Comparison of ENCODE assay signal across 19 cellular contexts in the genomic region with DNA sequence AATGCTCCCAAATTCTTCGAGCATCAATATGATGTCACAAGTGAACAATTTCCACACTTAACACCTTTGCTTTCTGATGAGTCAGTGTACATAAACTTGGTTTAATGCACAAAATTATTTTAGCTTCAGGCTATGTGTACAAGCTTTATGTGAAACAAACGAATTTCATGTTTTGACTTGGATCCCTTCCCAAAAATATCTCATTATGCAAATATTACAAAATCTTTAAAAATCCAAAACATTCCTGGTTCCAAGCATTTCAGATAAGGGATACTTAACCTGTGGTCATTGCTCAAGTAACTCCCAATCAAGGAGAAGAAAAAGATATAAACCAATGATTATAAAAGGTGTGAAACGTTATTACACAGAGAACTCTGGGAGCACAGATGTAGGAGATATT. TPM values are rescaled to one million over a fixed set of nuclear protein-coding genes. Genes with fewer than 3 reads are reported as not detected.
DNase-seq lines count a peak whose midpoint lies in the region; ATAC-seq and TF ChIP-seq lines count a peak whose summit lies in the region.
"Had no signal": no experiment of that assay in that cellular context is flagged by ENCODE, and none has a peak within 500 bp of the region (broad histone marks: within the 10 kb centered on the region; RNA-seq: fewer than 3 reads in every experiment).

No MANE protein-coding gene starts in this region.

- no peak overlapping the region for H3K4me3 Mint-ChIP-seq in MCF 10A (ENCODE audit: unreplicated experiment)
- no peak overlapping the region for H3K4me3 Mint-ChIP-seq in activated T-helper 17 cell treated with anti-CD3 and anti-CD28 coated beads, Interleukin-2, amount 50 U/mL, for 72 hours
- H3K4me3 Mint-ChIP-seq: IgD-negative memory B cell; stimulated activated naive CD8-positive, alpha-beta T cell treated with anti-CD3 and anti-CD28 coated beads, Interleukin-15, amount 100 ng/mL, for 72 hours had no signal

- H3K4me2 ChIP-seq in OCI-LY7 (ENCODE audit: low read length): no peak overlapping the region
- H3K4me2 ChIP-seq: hepatocyte had no signal

- no peaks in the 10 kb centered on the region for H3K27me3 ChIP-seq in breast epithelium
- H3K27me3 ChIP-seq: hepatocyte had no signal

- H3K36me3 ChIP-seq in breast epithelium: no peaks in the 10 kb centered on the region
- H3K36me3 ChIP-seq in OCI-LY7 (ENCODE audit: insufficient read depth, low read length): peaks cover 50% of the 10 kb centered on the region

- no peak overlapping the region for H3K4me3 ChIP-seq in breast epithelium
- H3K4me3 ChIP-seq in fibroblast of pulmonary artery (replicated peaks; ENCODE audit: low read depth, low read length): no peak overlapping the region
- H3K4me3 ChIP-seq in OCI-LY7 (ENCODE audit: low read depth, low read length, poor library complexity, severe bottlenecking): no peak overlapping the region
- H3K4me3 ChIP-seq: hepatocyte had no signal

- H3K27ac ChIP-seq in breast epithelium: no peak overlapping the region
- H3K27ac ChIP-seq in OCI-LY7 (ENCODE audit: low read depth, low read length, poor library complexity, severe bottlenecking): no peak overlapping the region
- H3K27ac ChIP-seq: hepatocyte had no signal

- intact Hi-C loops in MCF 10A (cut with micrococcal nuclease) (no loop called here), breast epithelium (cut with DNase I; ENCODE audit: low total_unique reads) (no loop called here), OCI-LY7 (cut with micrococcal nuclease; ENCODE audit: unreplicated experiment) (no loop called here)

- H3K27me3 Mint-ChIP-seq in MCF 10A (ENCODE audit: insufficient read depth, unreplicated experiment): no peaks in the 10 kb centered on the region
- no peaks in the 10 kb centered on the region for H3K27me3 Mint-ChIP-seq in activated T-helper 17 cell treated with anti-CD3 and anti-CD28 coated beads, Interleukin-2, amount 50 U/mL, for 72 hours
- H3K27me3 Mint-ChIP-seq: IgD-negative memory B cell; stimulated activated naive CD8-positive, alpha-beta T cell treated with anti-CD3 and anti-CD28 coated beads, Interleukin-15, amount 100 ng/mL, for 72 hours had no signal

- H4K20me1 ChIP-seq in OCI-LY7 (ENCODE audit: insufficient read depth, low read length): peaks cover 6% of the 10 kb centered on the region; the same call in 1 of the 2 replicates

- no peak overlapping the region for H2AFZ ChIP-seq in OCI-LY7 (ENCODE audit: low read length)
- H2AFZ ChIP-seq: hepatocyte had no signal

- H3K79me2 ChIP-seq in OCI-LY7 (ENCODE audit: insufficient read depth, low read depth, low read length): peaks cover 49% of the 10 kb centered on the region; the same call in 1 of the 2 replicates

- DNase-seq in MCF 10A (ENCODE audit: unreplicated experiment): peak; percentile 73
- no peak for DNase-seq in breast epithelium (ENCODE audit: low spot score in 2 of 2)
- DNase-seq in fibroblast of pulmonary artery (ENCODE audit: low read depth): peak; percentile 56
- no peak for DNase-seq in OCI-LY7 (ENCODE audit: low spot score)
- no peak for DNase-seq in superior temporal gyrus (ENCODE audit: extremely low spot score)
- DNase-seq: activated CD4-positive, alpha-beta T cell treated with anti-CD3 and anti-CD28 coated beads for 48 hours; cerebellar nuclear complex; left colon; NCI-H1105; SIG-M5; stimulated activated naive CD8-positive, alpha-beta T cell treated with anti-CD3 and anti-CD28 coated beads, Interleukin-15, amount 100 ng/mL, for 72 hours; T1000 had no signal

- BruUV-seq in MCF 10A (replicated peaks; lab: Mats Ljungman, UMichigan) (no TSS peak), OCI-LY7 (replicated peaks; lab: Mats Ljungman, UMichigan) (no TSS peak)

- H3K9me3 ChIP-seq in breast epithelium (no peaks in the 10 kb centered on the region), OCI-LY7 (ENCODE audit: low read length) (no peaks in the 10 kb centered on the region)

- H3K4me1 ChIP-seq in breast epithelium: no peaks in the 10 kb centered on the region
- no peaks in the 10 kb centered on the region for H3K4me1 ChIP-seq in OCI-LY7 (ENCODE audit: insufficient read depth, low read length, poor library complexity, severe bottlenecking)

- TF ChIP-seq CTCF in MCF 10A (IDR thresholded peaks at IDR 0.05; ENCODE audit: unreplicated experiment) (no peak), breast epithelium (IDR thresholded peaks at IDR 0.05) (no peak), fibroblast of pulmonary artery (IDR thresholded peaks at IDR 0.05; ENCODE audit: low read length, missing control alignments) (no peak), OCI-LY7 (conservative IDR thresholded peaks at IDR 0.05; ENCODE audit: low read length) (no peak)

- no peak for TF ChIP-seq POLR2A in breast epithelium (IDR thresholded peaks at IDR 0.05)

- peaks cover 56% of the 10 kb centered on the region for H3K36me3 Mint-ChIP-seq in MCF 10A (ENCODE audit: insufficient read depth, unreplicated experiment)
- H3K36me3 Mint-ChIP-seq in activated T-helper 17 cell treated with anti-CD3 and anti-CD28 coated beads, Interleukin-2, amount 50 U/mL, for 72 hours (ENCODE audit: low read depth): peaks cover 92% of the 10 kb centered on the region

- H3K9me3 Mint-ChIP-seq in MCF 10A (ENCODE audit: unreplicated experiment): no peaks in the 10 kb centered on the region
- no peaks in the 10 kb centered on the region for H3K9me3 Mint-ChIP-seq in activated T-helper 17 cell treated with anti-CD3 and anti-CD28 coated beads, Interleukin-2, amount 50 U/mL, for 72 hours
- H3K9me3 Mint-ChIP-seq: activated naive CD4-positive, alpha-beta T cell treated with anti-CD3 and anti-CD28 coated beads, Interleukin-2, amount 50 U/mL, for 72 hours; IgD-negative memory B cell; stimulated activated naive CD8-positive, alpha-beta T cell treated with anti-CD3 and anti-CD28 coated beads, Interleukin-15, amount 100 ng/mL, for 72 hours had no signal

- peaks cover 16% of the 10 kb centered on the region for H3K4me1 Mint-ChIP-seq in MCF 10A (ENCODE audit: insufficient read depth, unreplicated experiment)
- peaks cover 21% of the 10 kb centered on the region for H3K4me1 Mint-ChIP-seq in activated T-helper 17 cell treated with anti-CD3 and anti-CD28 coated beads, Interleukin-2, amount 50 U/mL, for 72 hours

- H3K9me2 ChIP-seq in OCI-LY7 (ENCODE audit: insufficient read depth, low read length): no peaks in the 10 kb centered on the region

- POLR2A ChIA-PET in MCF 10A (lab: Yijun Ruan, JAX) (interaction anchor here (1.3 kb wide), 1 partner anchor 27 kb away, joined by 3 read pairs; no protein-coding TSS in a partner anchor), OCI-LY7 (lab: Charles Lee) (interaction anchor here (0.7 to 1.0 kb wide), 3 partner anchors 18 to 211 kb away, joined by 3 to 8 read pairs (median 3); no protein-coding TSS in a partner anchor)

- ATAC-seq in activated T-helper 17 cell treated with anti-CD3 and anti-CD28 coated beads, Interleukin-2, amount 50 U/mL, for 72 hours (replicated peaks): no peak
- ATAC-seq in HG03442 (IDR thresholded peaks at IDR 0.05; ENCODE audit: unreplicated experiment): no peak
- ATAC-seq in GM21526 (IDR thresholded peaks at IDR 0.05; ENCODE audit: low FRiP score, unreplicated experiment): no peak
- ATAC-seq: activated naive CD4-positive, alpha-beta T cell treated with anti-CD3 and anti-CD28 coated beads, Interleukin-2, amount 50 U/mL, for 72 hours; left colon; stimulated activated naive CD8-positive, alpha-beta T cell treated with anti-CD3 and anti-CD28 coated beads, Interleukin-15, amount 100 ng/mL, for 72 hours had no signal

- H3K27ac Mint-ChIP-seq in MCF 10A (ENCODE audit: low read depth, unreplicated experiment): no peak overlapping the region
- H3K27ac Mint-ChIP-seq in activated T-helper 17 cell treated with anti-CD3 and anti-CD28 coated beads, Interleukin-2, amount 50 U/mL, for 72 hours: peak overlapping the region; percentile 61
- H3K27ac Mint-ChIP-seq: activated naive CD4-positive, alpha-beta T cell treated with anti-CD3 and anti-CD28 coated beads, Interleukin-2, amount 50 U/mL, for 72 hours; IgD-negative memory B cell; stimulated activated naive CD8-positive, alpha-beta T cell treated with anti-CD3 and anti-CD28 coated beads, Interleukin-15, amount 100 ng/mL, for 72 hours had no signal

- CTCF ChIA-PET in MCF 10A (lab: Yijun Ruan, JAX) (interaction anchor here (0.7 kb wide), 1 partner anchor 169 kb away, joined by 3 read pairs; no protein-coding TSS in a partner anchor), OCI-LY7 (lab: Charles Lee; ENCODE audit: unreplicated experiment) (interaction anchor here (0.9 kb wide), 1 partner anchor 239 kb away, joined by 3 read pairs; no protein-coding TSS in a partner anchor)

RNA-seq across cellular contexts. Expression of gene RAB5A, which starts 25.2 kb away (rescaled TPM):
- total RNA-seq in MCF 10A (2022) (89.8 and 102 TPM in 2 replicates), breast epithelium (10 to 100 TPM; 72.8 to 97.2 (median 82.9) TPM), OCI-LY7 (2022) (39.2 and 50.2 TPM in 2 replicates)
- total RNA-seq in activated T-helper 17 cell treated with anti-CD3 and anti-CD28 coated beads, Interleukin-2, amount 50 U/mL, for 72 hours: 10 to 100 TPM; 53.6 to 55.7 TPM
- total RNA-seq in OCI-LY7 (2014; rRNA removed; shearing (Covaris generic)): 24.5 and 26.1 TPM in 2 replicates

RNA-seq across cellular contexts. Expression of gene EFHB, which starts 38.0 kb away (rescaled TPM):
- total RNA-seq in MCF 10A (2022): 1.4 and 1.5 TPM in 2 replicates
- total RNA-seq in breast epithelium: 1 to 10 TPM in 2 of 3 donors, not detected in 1; 1.3 to 2.6 TPM
- total RNA-seq in activated T-helper 17 cell treated with anti-CD3 and anti-CD28 coated beads, Interleukin-2, amount 50 U/mL, for 72 hours: under 1 TPM; 0.58 to 0.86 TPM
- total RNA-seq in OCI-LY7 (2014; rRNA removed; shearing (Covaris generic)): 0.51 TPM in 1 of 2 replicates, not detected in the other
- total RNA-seq in OCI-LY7 (2022): 0.86 TPM in 1 of 2 replicates, not detected in the other

RNA-seq across cellular contexts. Expression of gene PP2D1, which starts 40.0 kb away (rescaled TPM):
- total RNA-seq in MCF 10A (2022) (not detected in 2 replicates), breast epithelium (not detected), OCI-LY7 (2022) (not detected in 2 replicates)
- not detected for total RNA-seq in activated T-helper 17 cell treated with anti-CD3 and anti-CD28 coated beads, Interleukin-2, amount 50 U/mL, for 72 hours
- not detected in 2 replicates for total RNA-seq in OCI-LY7 (2014; rRNA removed; shearing (Covaris generic))
- total RNA-seq: activated naive CD4-positive, alpha-beta T cell treated with anti-CD3 and anti-CD28 coated beads, Interleukin-2, amount 50 U/mL, for 72 hours; hepatocyte; left colon; posterior vena cava had no signal

Comparison
In these comparisons a context has a peak if more than half of its experiments do, and no peak if none do; other contexts are left out.
1. DNase-seq: peak in MCF 10A (single experiment) and fibroblast of pulmonary artery (single experiment); none in breast epithelium (0 of 2), OCI-LY7 (single experiment) and superior temporal gyrus (single experiment).